10 cellular contexts compared by ENCODE assay signal in genomic region chr1:8326265-8326664, GRCh38.
"Had no signal": no experiment of that assay in that cellular context is flagged by ENCODE, and none has a peak within 500 bp of the region (broad histone marks: within the 10 kb centered on the region; RNA-seq: fewer than 3 reads in every experiment).

No MANE protein-coding gene starts in this region.

- H3K4me3 ChIP-seq: GM23248, GM23338, HAP-1 had no signal

- DNase-seq: GM23248, GOT3, H9, HCEC 1CT, HFFc6 had no signal

- H3K27ac ChIP-seq: GM23248 had no signal

- ATAC-seq: GM23338, HCT116 had no signal

- FAIRE-seq: H1, H54 had no signal

- H3K36me3 ChIP-seq: HAP-1 had no signal

- H3K4me1 ChIP-seq: HAP-1 had no signal

- H3K9me3 ChIP-seq: HAP-1 had no signal

- H3K4me2 ChIP-seq: GM23338 had no signal

- H3K9ac ChIP-seq: GM23248 had no signal

- H2AFZ ChIP-seq: GM23248, GM23338 had no signal
